Comparison of ENCODE assay signal across 26 cellular contexts in genomic region chr12:190881-191280, GRCh38. TPM values are rescaled to one million over a fixed set of nuclear protein-coding genes. Genes with fewer than 3 reads are reported as not detected.
DNase-seq lines count a peak whose midpoint lies in the region; ATAC-seq, FAIRE-seq and TF ChIP-seq lines count a peak whose summit lies in the region.
"Had no signal": no experiment of that assay in that cellular context is flagged by ENCODE, and none has a peak within 500 bp of the region (broad histone marks: within the 10 kb centered on the region; RNA-seq: fewer than 3 reads in every experiment).

No MANE protein-coding gene starts in this region.

- H3K36me3 ChIP-seq in HEK293 (ENCODE audit: control insufficient read depth in 2 of 2, insufficient read depth in 1 of 2, low read length in 2 of 2) (no peaks in the 10 kb centered on the region), HepG2 (replicated peaks in 1 of 2; ENCODE audit: control insufficient read depth in 1 of 2, insufficient read depth in 2 of 2, low read length in 2 of 2) (no peaks in the 10 kb centered on the region), neuronal stem cell (replicated peaks in 1 of 2; ENCODE audit: control insufficient read depth in 2 of 2, insufficient read depth in 2 of 2, low read length in 2 of 2) (no peaks in the 10 kb centered on the region)
- H3K36me3 ChIP-seq: BE2C, BLaER1 had no signal

- POLR2A ChIA-PET in HEK293 (lab: Yijun Ruan, JAX) = no interaction called here
- POLR2A ChIA-PET in HepG2 (lab: Yijun Ruan, JAX) = interaction anchor here (1.0 kb wide), 1 partner anchor 19 kb away, joined by 4 read pairs; no protein-coding TSS in a partner anchor

- H3K4me3 ChIP-seq in HEK293 (ENCODE audit: low read depth, low read length) (no peak overlapping the region), HepG2 (replicated peaks in 1 of 3; ENCODE audit: insufficient read depth in 1 of 3, low read depth in 2 of 3, low read length in 3 of 3) (no peak overlapping the region), neuronal stem cell (ENCODE audit: low read length in 2 of 2) (no peak overlapping the region)
- H3K4me3 ChIP-seq: BLaER1 had no signal

- H3K27me3 Mint-ChIP-seq in chondrocyte (ENCODE audit: low read depth) = peaks cover 29% of the 10 kb centered on the region
- peaks cover 79% of the 10 kb centered on the region for H3K27me3 Mint-ChIP-seq in mesothelial cell of epicardium (ENCODE audit: low read depth)
- no peaks in the 10 kb centered on the region for H3K27me3 Mint-ChIP-seq in T-helper 2 cell treated with Interferon-gamma antibody and Interleukin-4, amounts not matched to agents 5 μg/mL and 100 μg/mL, for 36 hours (ENCODE audit: low read depth)

- no peak for ATAC-seq in HepG2

- H3K9ac ChIP-seq in HepG2 (ENCODE audit: insufficient read depth, low read depth, low read length) (no peak overlapping the region), neuronal stem cell (ENCODE audit: low read depth, low read length, poor library complexity) (peak overlapping the region; percentile 2)
- H3K9ac ChIP-seq: BLaER1 had no signal

- H3K27me3 ChIP-seq in HepG2 (ENCODE audit: control insufficient read depth in 1 of 2, insufficient read depth in 2 of 2, low read length in 2 of 2) (peaks cover 2 to 3% of the 10 kb centered on the region in 2 experiments; a peak in 3 of 5 replicates), neuronal stem cell (ENCODE audit: control insufficient read depth in 3 of 3, insufficient read depth in 3 of 3, low read depth in 1 of 3, low read length in 3 of 3) (peaks cover 0 to 57% (median 7%) of the 10 kb centered on the region in 3 experiments)
- H3K27me3 ChIP-seq: BE2C, BLaER1 had no signal

- BruUV-seq in HepG2 (replicated peaks; lab: Mats Ljungman, UMichigan) = no TSS peak

- H3K27ac Mint-ChIP-seq in chondrocyte (ENCODE audit: unreplicated experiment) (peak overlapping the region; percentile 32), mesothelial cell of epicardium (no peak overlapping the region)
- no peak overlapping the region for H3K27ac Mint-ChIP-seq in T-helper 2 cell treated with Interferon-gamma antibody and Interleukin-4, amounts not matched to agents 5 μg/mL and 100 μg/mL, for 36 hours
- H3K27ac Mint-ChIP-seq: CD14-positive monocyte; CD4-positive, alpha-beta memory T cell had no signal

- H4K8ac ChIP-seq in neuronal stem cell (ENCODE audit: low read depth, low read length) = no peak overlapping the region

- H2BK5ac ChIP-seq in neuronal stem cell (ENCODE audit: low read length) = peak overlapping the region; percentile 45

- H3K4me1 ChIP-seq in HEK293 (ENCODE audit: control insufficient read depth, insufficient read depth, low read length) = no peaks in the 10 kb centered on the region
- H3K4me1 ChIP-seq in HepG2 (ENCODE audit: insufficient read depth, low read length) = peaks cover 6% of the 10 kb centered on the region; the same call in 1 of the 2 replicates
- H3K4me1 ChIP-seq in neuronal stem cell (ENCODE audit: control insufficient read depth in 2 of 2, insufficient read depth in 1 of 2, low read depth in 1 of 2, low read length in 2 of 2) = peaks cover 2 to 6% of the 10 kb centered on the region in 2 donors
- H3K4me1 ChIP-seq: BLaER1, Caco-2 had no signal

- FAIRE-seq in HepG2 (lab: Jason Lieb, UNC) = no peak
- FAIRE-seq: A204.1, D721Med, G401.6, GM12891, GM19239 had no signal

- H3K36me3 Mint-ChIP-seq in chondrocyte (ENCODE audit: low read depth) (no peaks in the 10 kb centered on the region), mesothelial cell of epicardium (no peaks in the 10 kb centered on the region)
- no peaks in the 10 kb centered on the region for H3K36me3 Mint-ChIP-seq in T-helper 2 cell treated with Interferon-gamma antibody and Interleukin-4, amounts not matched to agents 5 μg/mL and 100 μg/mL, for 36 hours (ENCODE audit: low read depth)
- H3K36me3 Mint-ChIP-seq: CD4-positive, alpha-beta memory T cell; CD4-positive, CD25-positive, alpha-beta regulatory T cell had no signal

- CTCF ChIA-PET in HEK293 (lab: Yijun Ruan, JAX) (interaction anchor here (1.2 to 2.9 kb wide), 4 partner anchors 15 to 38 kb away, joined by 4 to 13 read pairs (median 5); no protein-coding TSS in a partner anchor), HepG2 (lab: Yijun Ruan, JAX; ENCODE audit: low intra/inter-chr PET ratio, low total read pairs) (no interaction called here)

- H3K4me1 Mint-ChIP-seq in chondrocyte (ENCODE audit: low read depth) = peaks cover 13% of the 10 kb centered on the region
- H3K4me1 Mint-ChIP-seq in mesothelial cell of epicardium = peaks cover 3% of the 10 kb centered on the region
- H3K4me1 Mint-ChIP-seq in T-helper 2 cell treated with Interferon-gamma antibody and Interleukin-4, amounts not matched to agents 5 μg/mL and 100 μg/mL, for 36 hours (ENCODE audit: low read depth) = no peaks in the 10 kb centered on the region

- 92% methylated on average over 6 of the region's 8 CpGs for WGBS in HepG2 (ENCODE audit: low lambda C conversion rate)
- no CpG with 5 or more reads among the region's 8 CpGs for WGBS in neuronal stem cell (ENCODE audit: extremely low coverage in 2 of 2, insufficient read length in 2 of 2, insufficient replicate concordance in 1 of 2), 2 donors

- intact Hi-C loops in HepG2 (cut with micrococcal nuclease; ENCODE audit: unreplicated experiment) = no loop called here

- peak overlapping the region; percentile 44 for H2BK12ac ChIP-seq in neuronal stem cell (ENCODE audit: low read length)

- H2AK5ac ChIP-seq in neuronal stem cell (ENCODE audit: low read depth, low read length) = peak overlapping the region; percentile 65

- H3K27ac ChIP-seq in HEK293 (ENCODE audit: extremely low read depth, low read depth, low read length) (no peak overlapping the region), HepG2 (ENCODE audit: extremely low read length, insufficient read depth, low read length) (no peak overlapping the region), neuronal stem cell (replicated peaks; ENCODE audit: low read length) (no peak overlapping the region)
- H3K27ac ChIP-seq: BLaER1 had no signal

- no peaks in the 10 kb centered on the region for H4K20me1 ChIP-seq in HepG2 (ENCODE audit: insufficient read depth, low read length)
- H4K20me1 ChIP-seq: BLaER1 had no signal

- TF ChIP-seq CTCF in HEK293 (tag by site-specific recombination; IDR thresholded peaks at IDR 0.05) (no peak), chondrocyte (IDR thresholded peaks at IDR 0.05) (no peak), HepG2 (CRISPR knock-in tag; IDR thresholded peaks at IDR 0.05) (no peak), mesothelial cell of epicardium (IDR thresholded peaks at IDR 0.05; ENCODE audit: unreplicated experiment) (no peak)

- no peak for TF ChIP-seq EP300 in HepG2 (IDR thresholded peaks at IDR 0.05; ENCODE audit: low read depth in 2 of 2, low read length in 2 of 2)
- no peak for TF ChIP-seq EP300 in HepG2 (CRISPR knock-in tag; IDR thresholded peaks at IDR 0.05; ENCODE audit: borderline replicate concordance)

- TF ChIP-seq POLR2A in HepG2 (IDR thresholded peaks at IDR 0.05; ENCODE audit: insufficient read depth in 1 of 2, low read depth in 2 of 2, low read length in 2 of 2) = no peak

- DNase-seq in chondrocyte (ENCODE audit: low spot score) (no peak), HepG2 (ENCODE audit: low spot score) (no peak), neuronal stem cell (ENCODE audit: low spot score) (no peak), mesothelial cell of epicardium (ENCODE audit: low spot score in 2 of 2, unreplicated experiment in 2 of 2) (no peak), cortex of kidney (lab: John Stamatoyannopoulos, UW) (no peak)
- no peak for DNase-seq in NK-92 treated with Interleukin-12 subunit alpha and Interleukin-12 subunit beta, amount 100 ng/mL, for 24 hours (lab: John Stamatoyannopoulos, UW)
- no peak for DNase-seq in T-helper 2 cell treated with Interferon-gamma antibody and Interleukin-4, amounts not matched to agents 5 μg/mL and 100 μg/mL, for 36 hours (ENCODE audit: low spot score)
- DNase-seq: 8988T; ACHN; BE2C; C1 segment of cervical spinal cord; Caco-2; Calu3; CD4-positive, alpha-beta memory T cell; CD4-positive, CD25-positive, alpha-beta regulatory T cell; DMS79 treated with DMSO at 0.1 percent for 48 hours; GF-D8 had no signal

- peak overlapping the region; percentile 74 for H3K18ac ChIP-seq in neuronal stem cell (ENCODE audit: low read length)

- H2AFZ ChIP-seq in HepG2 (ENCODE audit: low read length) (no peak overlapping the region), neuronal stem cell (ENCODE audit: low read length) (no peak overlapping the region)

- H3K79me2 ChIP-seq in HepG2 (ENCODE audit: insufficient read depth, low read length) = no peaks in the 10 kb centered on the region

- H3K23ac ChIP-seq in neuronal stem cell (ENCODE audit: low read depth, low read length, poor library complexity) = peak overlapping the region; percentile 26

- H3K79me1 ChIP-seq in neuronal stem cell (ENCODE audit: low read depth, low read length) = no peaks in the 10 kb centered on the region

- no peak for TF ChIP-seq RAD21 in HepG2 (CRISPR knock-in tag; IDR thresholded peaks at IDR 0.05)

- no peaks in the 10 kb centered on the region for H3K9me3 ChIP-seq in HEK293 (ENCODE audit: control insufficient read depth, insufficient read depth, low read depth, low read length)
- no peaks in the 10 kb centered on the region for H3K9me3 ChIP-seq in HepG2 (ENCODE audit: low read length)
- H3K9me3 ChIP-seq in neuronal stem cell (replicated peaks in 1 of 2; ENCODE audit: control insufficient read depth in 2 of 2, insufficient read depth in 1 of 2, low read depth in 1 of 2, low read length in 2 of 2) = peaks cover 0 to 3% of the 10 kb centered on the region in 2 donors
- H3K9me3 ChIP-seq: BE2C, Caco-2 had no signal

- H3K4me3 Mint-ChIP-seq in chondrocyte (ENCODE audit: unreplicated experiment) = no peak overlapping the region
- no peak overlapping the region for H3K4me3 Mint-ChIP-seq in mesothelial cell of epicardium
- H3K4me3 Mint-ChIP-seq in T-helper 2 cell treated with Interferon-gamma antibody and Interleukin-4, amounts not matched to agents 5 μg/mL and 100 μg/mL, for 36 hours = no peak overlapping the region
- H3K4me3 Mint-ChIP-seq: CD14-positive monocyte; CD4-positive, CD25-positive, alpha-beta regulatory T cell had no signal

- no peak overlapping the region for H3K4ac ChIP-seq in neuronal stem cell (ENCODE audit: low read length)

- in situ Hi-C loops in HepG2 (cut with HindIII; ENCODE audit: extremely low pct_ligation_motif_present, low pct_unique_long_range_greater_than_20kb) = no loop called here

- peak overlapping the region; percentile 42 for H2BK15ac ChIP-seq in neuronal stem cell (ENCODE audit: low read length)

- H3K14ac ChIP-seq in neuronal stem cell (ENCODE audit: low read length) = no peak overlapping the region

- no peak overlapping the region for H2BK120ac ChIP-seq in neuronal stem cell (ENCODE audit: low read depth, low read length)

- H3K4me2 ChIP-seq in HepG2 (ENCODE audit: low read depth, low read length) (no peak overlapping the region), neuronal stem cell (ENCODE audit: insufficient read depth, low read length, poor library complexity, severe bottlenecking) (no peak overlapping the region)
- H3K4me2 ChIP-seq: BLaER1 had no signal

- H3K9me3 Mint-ChIP-seq in chondrocyte (ENCODE audit: low read depth) (no peaks in the 10 kb centered on the region), mesothelial cell of epicardium (no peaks in the 10 kb centered on the region)
- H3K9me3 Mint-ChIP-seq in T-helper 2 cell treated with Interferon-gamma antibody and Interleukin-4, amounts not matched to agents 5 μg/mL and 100 μg/mL, for 36 hours = no peaks in the 10 kb centered on the region

- peak overlapping the region; percentile 28 for H4K91ac ChIP-seq in neuronal stem cell (ENCODE audit: low read depth, low read length, poor library complexity)

RNA-seq across cellular contexts. Expression of gene SLC6A12, which starts 23.1 kb away (rescaled TPM):
- 0.42 TPM in 1 of 3 replicates, not detected in the others for total RNA-seq in chondrocyte
- 9.5 and 18.8 TPM in 2 replicates for total RNA-seq in HepG2 (2016; rRNA removed; fragmentation: Illumina TruSeq; extraction: Trizol)
- total RNA-seq in HepG2 (2016; cell fraction: cytosol; rRNA removed; fragmentation: Illumina TruSeq; extraction: Trizol; ENCODE audit: low read depth) = 3.7 and 5.6 TPM in 2 replicates
- 10.4 and 17.8 TPM in 2 replicates for total RNA-seq in HepG2 (2016; cell fraction: insoluble cytoplasmic fraction; rRNA removed; fragmentation: Illumina TruSeq; extraction: Trizol)
- total RNA-seq in HepG2 (2016; cell fraction: membrane; rRNA removed; fragmentation: Illumina TruSeq; extraction: Trizol) = 7.4 and 8.0 TPM in 2 replicates
- total RNA-seq in HepG2 (2016; cell fraction: nucleus; rRNA removed; fragmentation: Illumina TruSeq; extraction: Trizol) = 17.0 and 17.6 TPM in 2 replicates
- polyA plus RNA-seq in HepG2 (2011; rRNA removed) = 3.7 and 6.0 TPM in 2 replicates
- 4.4 and 5.0 TPM in 2 replicates for polyA plus RNA-seq in HepG2 (2011; cell fraction: cytosol; rRNA removed)
- 10.3 and 12.4 TPM in 2 replicates for polyA plus RNA-seq in HepG2 (2011; cell fraction: nucleus; rRNA removed)
- polyA plus RNA-seq in HepG2 (2012) = 0.66 and 5.8 TPM in 2 replicates
- polyA plus RNA-seq in HepG2 (2016; cell fraction: cytosol; fragmentation: Illumina TruSeq; extraction: Trizol; ENCODE audit: low read depth) = 2.3 and 2.8 TPM in 2 replicates
- polyA plus RNA-seq in HepG2 (2016; cell fraction: insoluble cytoplasmic fraction; fragmentation: Illumina TruSeq; extraction: Trizol; ENCODE audit: low read depth) = 7.2 and 9.0 TPM in 2 replicates
- polyA plus RNA-seq in HepG2 (2016; cell fraction: membrane; fragmentation: Illumina TruSeq; extraction: Trizol; ENCODE audit: low read depth) = 3.9 and 4.9 TPM in 2 replicates
- polyA plus RNA-seq in HepG2 (2016; cell fraction: nucleus; fragmentation: Illumina TruSeq; extraction: Trizol; ENCODE audit: insufficient read depth, low read depth) = 27.1 and 27.7 TPM in 2 replicates
- polyA minus RNA-seq in HepG2 (2011; rRNA and poly(A)+ RNA removed; ENCODE audit: low replicate concordance) = 1.2 and 11.3 TPM in 2 replicates
- 7.0 and 7.2 TPM in 2 replicates for polyA minus RNA-seq in HepG2 (2011; cell fraction: cytosol; rRNA and poly(A)+ RNA removed)
- polyA minus RNA-seq in HepG2 (2011; cell fraction: nucleus; rRNA and poly(A)+ RNA removed) = 5.8 and 7.1 TPM in 2 replicates
- polyA plus RNA-seq in neuronal stem cell (2013, experiment 1 of 2) = 0.18 TPM
- 0.22 TPM for polyA plus RNA-seq in neuronal stem cell (2013, experiment 2 of 2)
- 0.29 TPM in 2 of 3 replicates, not detected in the other for total RNA-seq in mesothelial cell of epicardium
- total RNA-seq: A673; CD4-positive, CD25-positive, alpha-beta regulatory T cell had no signal
- polyA plus RNA-seq: CD4-positive, alpha-beta memory T cell; CD4-positive, CD25-positive, alpha-beta regulatory T cell had no signal
